Comparison of ENCODE assay signal across 11 cellular contexts in the genomic region with DNA sequence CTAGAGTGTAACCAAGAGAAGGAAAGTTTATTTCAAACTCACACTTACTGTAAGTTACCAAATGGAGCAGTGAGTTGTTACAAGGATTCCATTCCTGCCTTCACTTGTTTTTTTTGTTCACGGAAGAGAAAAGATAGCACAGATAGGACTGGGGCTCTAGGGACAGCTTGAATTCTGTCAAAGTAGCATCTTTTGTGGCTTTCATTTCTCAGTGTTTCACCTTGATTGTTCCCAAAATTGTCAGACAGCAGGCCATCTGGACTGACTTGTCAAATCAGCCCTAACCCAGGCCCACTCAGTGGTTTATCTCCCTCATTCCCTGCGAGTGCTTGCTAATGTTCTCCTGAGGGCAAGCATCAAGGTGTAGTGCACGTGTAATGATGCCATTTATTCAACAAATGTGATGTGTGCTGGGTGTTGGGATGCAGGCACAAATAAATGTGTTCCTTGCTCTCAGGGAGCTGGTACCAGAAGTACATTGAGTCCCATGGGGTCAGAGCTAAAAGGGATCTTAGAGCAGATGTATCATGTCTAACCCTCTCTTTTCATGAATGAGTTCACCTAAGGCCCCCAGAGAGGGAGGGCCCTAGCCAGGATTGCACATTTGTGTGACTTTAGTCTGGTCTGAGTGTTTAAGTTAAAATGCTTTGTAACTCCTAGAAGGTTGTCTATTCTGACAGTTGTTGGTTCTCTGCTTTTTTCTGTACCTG. TPM values are rescaled to one million over a fixed set of nuclear protein-coding genes. Genes with fewer than 3 reads are reported as not detected.
DNase-seq lines count a peak whose midpoint lies in the region; ATAC-seq and TF ChIP-seq lines count a peak whose summit lies in the region.
"Had no signal": no experiment of that assay in that cellular context is flagged by ENCODE, and none has a peak within 500 bp of the region (broad histone marks: within the 10 kb centered on the region; RNA-seq: fewer than 3 reads in every experiment).

No MANE protein-coding gene starts in this region.

- no peak overlapping the region for H3K9ac ChIP-seq in fibroblast of lung (ENCODE audit: insufficient read depth, low read length)
- H3K9ac ChIP-seq in smooth muscle cell (ENCODE audit: low read depth): peak overlapping the region; percentile 54

- H3K36me3 Mint-ChIP-seq in activated T-helper 1 cell treated with anti-CD3 and anti-CD28 coated beads, Interleukin-12 subunit alpha, Interleukin-12 subunit beta, Interleukin-2, Interleukin-4 antibody, amounts not matched to agents 30 ng/mL and 10 ng/mL and 1 ng/mL, durations not matched to agents 14 hours and 24 hours and 36 hours (ENCODE audit: low read depth): peaks cover 28% of the 10 kb centered on the region

- H3K27ac Mint-ChIP-seq in activated T-helper 1 cell treated with anti-CD3 and anti-CD28 coated beads, Interleukin-12 subunit alpha, Interleukin-12 subunit beta, Interleukin-2, Interleukin-4 antibody, amounts not matched to agents 30 ng/mL and 10 ng/mL and 1 ng/mL, durations not matched to agents 14 hours and 24 hours and 36 hours: peak overlapping the region; percentile 61

- TF ChIP-seq CTCF in fibroblast of lung (conservative IDR thresholded peaks at IDR 0.05 in 1 of 2, IDR thresholded peaks at IDR 0.05 in 1 of 2; ENCODE audit: low read depth in 1 of 2, low read length in 2 of 2) (no peak), smooth muscle cell (IDR thresholded peaks at IDR 0.05; ENCODE audit: borderline replicate concordance, insufficient read depth, poor library complexity, severe bottlenecking) (no peak), GM10266 (IDR thresholded peaks at IDR 0.05; ENCODE audit: control insufficient read depth, insufficient read depth, low read depth, missing control alignments) (no peak)

- H3K4me3 Mint-ChIP-seq in activated T-helper 1 cell treated with anti-CD3 and anti-CD28 coated beads, Interleukin-12 subunit alpha, Interleukin-12 subunit beta, Interleukin-2, Interleukin-4 antibody, amounts not matched to agents 30 ng/mL and 10 ng/mL and 1 ng/mL, durations not matched to agents 14 hours and 24 hours and 36 hours: no peak overlapping the region

- no peaks in the 10 kb centered on the region for H3K9me3 Mint-ChIP-seq in activated T-helper 1 cell treated with anti-CD3 and anti-CD28 coated beads, Interleukin-12 subunit alpha, Interleukin-12 subunit beta, Interleukin-2, Interleukin-4 antibody, amounts not matched to agents 30 ng/mL and 10 ng/mL and 1 ng/mL, durations not matched to agents 14 hours and 24 hours and 36 hours

- H3K27me3 ChIP-seq in fibroblast of lung (ENCODE audit: control insufficient read depth, insufficient read depth, low read length) (no peaks in the 10 kb centered on the region), smooth muscle cell (ENCODE audit: low read depth) (no peaks in the 10 kb centered on the region)

- H3K36me3 ChIP-seq in fibroblast of lung (ENCODE audit: control insufficient read depth, insufficient read depth, low read length) (no peaks in the 10 kb centered on the region), smooth muscle cell (ENCODE audit: low read depth) (no peaks in the 10 kb centered on the region)

- no peak overlapping the region for H2AFZ ChIP-seq in fibroblast of lung (ENCODE audit: low read length)
- H2AFZ ChIP-seq in smooth muscle cell (ENCODE audit: low read depth): no peak overlapping the region

- H3K79me2 ChIP-seq in fibroblast of lung (ENCODE audit: control insufficient read depth, insufficient read depth, low read length) (no peaks in the 10 kb centered on the region), smooth muscle cell (ENCODE audit: low read depth) (no peaks in the 10 kb centered on the region)

- H3K27me3 Mint-ChIP-seq in activated T-helper 1 cell treated with anti-CD3 and anti-CD28 coated beads, Interleukin-12 subunit alpha, Interleukin-12 subunit beta, Interleukin-2, Interleukin-4 antibody, amounts not matched to agents 30 ng/mL and 10 ng/mL and 1 ng/mL, durations not matched to agents 14 hours and 24 hours and 36 hours (ENCODE audit: insufficient read depth): no peaks in the 10 kb centered on the region

- H3K4me1 ChIP-seq in fibroblast of lung (ENCODE audit: control insufficient read depth, extremely low read depth, insufficient read depth, low read length) (peaks cover 34% of the 10 kb centered on the region), smooth muscle cell (ENCODE audit: low read depth) (peaks cover 33% of the 10 kb centered on the region)

- H3K4me2 ChIP-seq in fibroblast of lung (ENCODE audit: extremely low read depth, insufficient read depth, low read length) (peak overlapping the region; percentile 17), smooth muscle cell (peak overlapping the region; percentile 58)

- H3K9me3 ChIP-seq in fibroblast of lung (ENCODE audit: control insufficient read depth, insufficient read depth, low read depth, low read length) (no peaks in the 10 kb centered on the region), smooth muscle cell (replicated peaks; ENCODE audit: low read depth) (no peaks in the 10 kb centered on the region)

- peaks cover 61% of the 10 kb centered on the region for H3F3A ChIP-seq in smooth muscle cell (ENCODE audit: low read depth)

- DNase-seq in HK-2 (ENCODE audit: unreplicated experiment) (peak; percentile 4), fibroblast of lung (ENCODE audit: low read depth in 2 of 2) (no peak), smooth muscle cell (lab: John Stamatoyannopoulos, UW; ENCODE audit: unreplicated experiment) (no peak), GM10266 (ENCODE audit: extremely low spot score) (no peak), superior temporal gyrus (ENCODE audit: extremely low spot score) (no peak)
- no peak for DNase-seq in activated T-helper 1 cell treated with anti-CD3 and anti-CD28 coated beads, Interleukin-12 subunit alpha, Interleukin-12 subunit beta, Interleukin-2, Interleukin-4 antibody, amounts not matched to agents 30 ng/mL and 10 ng/mL and 1 ng/mL, durations not matched to agents 14 hours and 24 hours and 36 hours (ENCODE audit: low spot score)
- no peak for DNase-seq in activated CD4-positive, alpha-beta T cell treated with anti-CD3 and anti-CD28 coated beads, Interleukin-2, amount 50 U/mL, for 1 hour
- DNase-seq: Right ventricle myocardium superior; stimulated activated CD4-positive, alpha-beta T cell treated with anti-CD3 and anti-CD28 coated beads, Interleukin-4, amount 100 ng/mL, for 1 hour had no signal

- 34% methylated on average over 3 of the region's 3 CpGs for WGBS in smooth muscle cell (ENCODE audit: low lambda C conversion rate)

- H4K20me1 ChIP-seq in fibroblast of lung (ENCODE audit: control insufficient read depth, extremely low read depth, insufficient read depth, low read length) (no peaks in the 10 kb centered on the region), smooth muscle cell (ENCODE audit: low read depth) (no peaks in the 10 kb centered on the region)

- intact Hi-C loops in activated T-helper 1 cell treated with anti-CD3 and anti-CD28 coated beads, Interleukin-12 subunit alpha, Interleukin-12 subunit beta, Interleukin-2, Interleukin-4 antibody, amounts not matched to agents 30 ng/mL and 10 ng/mL and 1 ng/mL, durations not matched to agents 14 hours and 24 hours and 36 hours (cut with micrococcal nuclease): loop anchor here (5.0 kb wide), 1 partner anchor 32 kb away; no protein-coding TSS in a partner anchor

- H3K27ac ChIP-seq in fibroblast of lung (ENCODE audit: insufficient read depth, low read length) (peak overlapping the region; percentile 72), smooth muscle cell (ENCODE audit: low read depth) (peak overlapping the region; percentile 93)
- H3K27ac ChIP-seq: VCaP had no signal

- peaks cover 41% of the 10 kb centered on the region for H3K4me1 Mint-ChIP-seq in activated T-helper 1 cell treated with anti-CD3 and anti-CD28 coated beads, Interleukin-12 subunit alpha, Interleukin-12 subunit beta, Interleukin-2, Interleukin-4 antibody, amounts not matched to agents 30 ng/mL and 10 ng/mL and 1 ng/mL, durations not matched to agents 14 hours and 24 hours and 36 hours (ENCODE audit: low read depth)

- no peak for ATAC-seq in GM19328 (IDR thresholded peaks at IDR 0.05; ENCODE audit: unreplicated experiment)

- H3K4me3 ChIP-seq in fibroblast of lung (replicated peaks in 1 of 4; ENCODE audit: control extremely low read depth in 1 of 4, insufficient read depth in 1 of 4, low read depth in 3 of 4, low read length in 4 of 4) (no peak overlapping the region), smooth muscle cell (no peak overlapping the region)

RNA-seq across cellular contexts. Expression of a gene that starts 49.1 kb away (rescaled TPM):
- 62.0 and 68.1 TPM in 2 replicates for total RNA-seq in activated T-helper 1 cell treated with anti-CD3 and anti-CD28 coated beads, Interleukin-12 subunit alpha, Interleukin-12 subunit beta, Interleukin-2, Interleukin-4 antibody, amounts not matched to agents 30 ng/mL and 10 ng/mL and 1 ng/mL, durations not matched to agents 14 hours and 24 hours and 36 hours
- total RNA-seq in fibroblast of lung (69.3 and 69.9 TPM in 2 replicates), smooth muscle cell (123 and 134 TPM in 2 replicates)
- polyA plus RNA-seq in fibroblast of lung (135 and 201 TPM in 2 replicates), smooth muscle cell (122 and 128 TPM in 2 replicates)
- polyA plus RNA-seq in fibroblast of lung (2012): 106 and 131 TPM in 2 replicates
- 44.5 and 80.8 TPM in 2 replicates for polyA minus RNA-seq in fibroblast of lung (ENCODE audit: low replicate concordance)

RNA-seq across cellular contexts. Expression of a gene that starts 51.8 kb away (rescaled TPM):
- 43.4 and 48.1 TPM in 2 replicates for total RNA-seq in activated T-helper 1 cell treated with anti-CD3 and anti-CD28 coated beads, Interleukin-12 subunit alpha, Interleukin-12 subunit beta, Interleukin-2, Interleukin-4 antibody, amounts not matched to agents 30 ng/mL and 10 ng/mL and 1 ng/mL, durations not matched to agents 14 hours and 24 hours and 36 hours
- 56.8 and 65.2 TPM in 2 replicates for total RNA-seq in fibroblast of lung
- 49.6 and 54.6 TPM in 2 replicates for polyA plus RNA-seq in fibroblast of lung
- polyA plus RNA-seq in fibroblast of lung (2012): 26.8 and 33.5 TPM in 2 replicates
- 15.4 and 20.1 TPM in 2 replicates for polyA minus RNA-seq in fibroblast of lung (ENCODE audit: low replicate concordance)
- 30.5 and 33.3 TPM in 2 replicates for total RNA-seq in smooth muscle cell
- polyA plus RNA-seq in smooth muscle cell: 23.8 and 25.1 TPM in 2 replicates
